ENCODE assay signal across 10 cellular contexts in genomic region chr5:175444905-175445456, GRCh38. TPM values are rescaled to one million over a fixed set of nuclear protein-coding genes. Genes with fewer than 3 reads are reported as not detected.
DNase-seq lines count a peak whose midpoint lies in the region; ATAC-seq and TF ChIP-seq lines count a peak whose summit lies in the region.
"Had no signal": no experiment of that assay in that cellular context is flagged by ENCODE, and none has a peak within 500 bp of the region (broad histone marks: within the 10 kb centered on the region; RNA-seq: fewer than 3 reads in every experiment).

No MANE protein-coding gene starts in this region.

- H3K9ac ChIP-seq in HUES64 (ENCODE audit: low read depth, low read length), result no peak overlapping the region

- no peak overlapping the region for H3K27ac Mint-ChIP-seq in CD4-positive, alpha-beta memory T cell

- CTCF ChIA-PET in CD4-positive, alpha-beta memory T cell (lab: Charles Lee; ENCODE audit: partially characterized antibody), result interaction anchor here (1.0 to 2.2 kb wide), 4 partner anchors 9 to 496 kb away, joined by 3 to 7 read pairs (median 6); no protein-coding TSS in a partner anchor

- H3K27me3 Mint-ChIP-seq in CD4-positive, alpha-beta memory T cell, result peaks cover 43 to 44% of the 10 kb centered on the region in 2 donors

- H3K4me1 ChIP-seq in CD4-positive, alpha-beta memory T cell (ENCODE audit: insufficient read depth, low read length), result peaks cover 13% of the 10 kb centered on the region
- H3K4me1 ChIP-seq in HUES64 (ENCODE audit: insufficient read depth, low read length) (peaks cover 25% of the 10 kb centered on the region), ectodermal cell (ENCODE audit: control insufficient read depth, insufficient read depth, low read length) (no peaks in the 10 kb centered on the region), osteoblast (ENCODE audit: insufficient read depth, low read length) (no peaks in the 10 kb centered on the region)

- no peaks in the 10 kb centered on the region for H4K20me1 ChIP-seq in osteoblast (ENCODE audit: insufficient read depth, low read length)

- no peak for DNase-seq in CD4-positive, alpha-beta memory T cell
- DNase-seq in osteoblast (ENCODE audit: insufficient read length, low spot score, missing footprints), result no peak
- DNase-seq in dedifferentiated amniotic fluid mesenchymal stem cell (ENCODE audit: extremely low spot score), result no peak
- no peak for DNase-seq in DMS 273 (lab: John Stamatoyannopoulos, UW; ENCODE audit: unreplicated experiment)
- DNase-seq: NCI-H1694 had no signal

- no peak for TF ChIP-seq CTCF in osteoblast (IDR thresholded peaks at IDR 0.05; ENCODE audit: extremely low read depth, low read depth, low read length)

- peaks cover 3 to 12% (median 7%) of the 10 kb centered on the region in 4 donors for H3K4me1 Mint-ChIP-seq in CD4-positive, alpha-beta memory T cell

- peak overlapping the region; percentile 44 to 85 (median 74) for H3K4me3 Mint-ChIP-seq in CD4-positive, alpha-beta memory T cell

- no peak overlapping the region for H3K27ac ChIP-seq in CD4-positive, alpha-beta memory T cell (ENCODE audit: low read depth, low read length)
- H3K27ac ChIP-seq in HUES64 (ENCODE audit: low read depth, low read length) (no peak overlapping the region), ectodermal cell (ENCODE audit: insufficient read depth, low read depth, low read length, poor library complexity, severe bottlenecking) (no peak overlapping the region), osteoblast (ENCODE audit: low read depth, low read length) (no peak overlapping the region)
- H3K27ac ChIP-seq: neutrophil had no signal

- H3K27me3 ChIP-seq in CD4-positive, alpha-beta memory T cell (ENCODE audit: insufficient read depth, low read length), result peaks cover 19% of the 10 kb centered on the region
- H3K27me3 ChIP-seq in HUES64 (ENCODE audit: insufficient read depth, low read length), result peaks cover 67% of the 10 kb centered on the region
- H3K27me3 ChIP-seq in ectodermal cell (ENCODE audit: control insufficient read depth, insufficient read depth, low read length, poor library complexity, severe bottlenecking), result peaks cover 41% of the 10 kb centered on the region
- H3K27me3 ChIP-seq in osteoblast (ENCODE audit: insufficient read depth, low read length), result peaks cover 10% of the 10 kb centered on the region

- ATAC-seq in HG03135 (IDR thresholded peaks at IDR 0.05; ENCODE audit: unreplicated experiment), result no peak
- no peak for ATAC-seq in GM21737 (IDR thresholded peaks at IDR 0.05; ENCODE audit: unreplicated experiment)

- H3K36me3 Mint-ChIP-seq in CD4-positive, alpha-beta memory T cell, result no peaks in the 10 kb centered on the region

- H3K9me3 ChIP-seq in CD4-positive, alpha-beta memory T cell (ENCODE audit: control insufficient read depth in 1 of 2, low read length in 2 of 2), result no peaks in the 10 kb centered on the region
- H3K9me3 ChIP-seq in HUES64 (ENCODE audit: insufficient read depth, low read depth, low read length), result no peaks in the 10 kb centered on the region
- no peaks in the 10 kb centered on the region for H3K9me3 ChIP-seq in ectodermal cell (ENCODE audit: control insufficient read depth, low read length)
- H3K9me3 ChIP-seq in osteoblast (ENCODE audit: low read depth, low read length), result no peaks in the 10 kb centered on the region
- H3K9me3 ChIP-seq: neutrophil had no signal

- no peaks in the 10 kb centered on the region for H3K9me3 Mint-ChIP-seq in CD4-positive, alpha-beta memory T cell

- no peaks in the 10 kb centered on the region for H3K79me2 ChIP-seq in osteoblast (ENCODE audit: insufficient read depth, low read length)

- H3K36me3 ChIP-seq in CD4-positive, alpha-beta memory T cell (ENCODE audit: insufficient read depth, low read length), result no peaks in the 10 kb centered on the region
- no peaks in the 10 kb centered on the region for H3K36me3 ChIP-seq in HUES64 (ENCODE audit: insufficient read depth, low read length)
- H3K36me3 ChIP-seq in ectodermal cell (ENCODE audit: control insufficient read depth, insufficient read depth, low read length), result no peaks in the 10 kb centered on the region
- no peaks in the 10 kb centered on the region for H3K36me3 ChIP-seq in osteoblast (ENCODE audit: insufficient read depth, low read length)
- H3K36me3 ChIP-seq: neutrophil had no signal

- 69% methylated on average over 37 of the region's 37 CpGs for WGBS in HUES64
- 67 to 70% methylated on average over 37 of the region's 37 CpGs for WGBS in ectodermal cell, 2 experiments

- H3K4me3 ChIP-seq in CD4-positive, alpha-beta memory T cell (ENCODE audit: low read length in 2 of 2), result no peak overlapping the region
- peak overlapping the region; percentile 55 for H3K4me3 ChIP-seq in HUES64 (ENCODE audit: low read length)
- H3K4me3 ChIP-seq in ectodermal cell (ENCODE audit: insufficient read depth, low read depth, low read length), result peak overlapping the region; percentile 35
- no peak overlapping the region for H3K4me3 ChIP-seq in osteoblast (ENCODE audit: insufficient read depth, low read length)

- POLR2A ChIA-PET in CD4-positive, alpha-beta memory T cell (lab: Charles Lee; ENCODE audit: partially characterized antibody), result no interaction called here

- H3K4me2 ChIP-seq in osteoblast (ENCODE audit: insufficient read depth, low read length), result peak overlapping the region; percentile 13

- H2AFZ ChIP-seq in osteoblast (ENCODE audit: low read length), result no peak overlapping the region

- intact Hi-C loops in CD4-positive, alpha-beta memory T cell (cut with micrococcal nuclease), result no loop called here

RNA-seq across cellular contexts. Expression of gene DRD1, which starts 1.0 kb away (rescaled TPM):
- not detected for total RNA-seq in CD4-positive, alpha-beta memory T cell
- not detected for polyA plus RNA-seq in CD4-positive, alpha-beta memory T cell
- polyA plus RNA-seq in HUES64 (2013, experiment 1 of 2), result 0.30 TPM
- polyA plus RNA-seq in HUES64 (2013, experiment 2 of 2), result 0.44 TPM
- polyA plus RNA-seq in ectodermal cell (2013, experiment 1 of 4), result not detected
- not detected for polyA plus RNA-seq in ectodermal cell (2013, experiment 2 of 4)
- polyA plus RNA-seq in ectodermal cell (2013, experiment 3 of 4), result 0.16 TPM
- 0.08 TPM for polyA plus RNA-seq in ectodermal cell (2013, experiment 4 of 4)
- under 0.01 TPM in 1 of 2 replicates, not detected in the other for total RNA-seq in osteoblast

RNA-seq across cellular contexts. Expression of gene SFXN1, which starts 33.4 kb away (rescaled TPM):
- 100 to 1,000 TPM in 1 of 2 experiments, 10 to 100 TPM in 1; 99.2 to 111 TPM for total RNA-seq in CD4-positive, alpha-beta memory T cell
- 10 to 100 TPM; 75.9 to 83.9 TPM for polyA plus RNA-seq in CD4-positive, alpha-beta memory T cell
- polyA plus RNA-seq in HUES64 (2013, experiment 1 of 2), result 77.0 TPM
- polyA plus RNA-seq in HUES64 (2013, experiment 2 of 2), result 77.1 TPM
- polyA plus RNA-seq in ectodermal cell (2013, experiment 1 of 4), result 95.7 TPM
- polyA plus RNA-seq in ectodermal cell (2013, experiment 2 of 4), result 104 TPM
- polyA plus RNA-seq in ectodermal cell (2013, experiment 3 of 4), result 81.4 TPM
- polyA plus RNA-seq in ectodermal cell (2013, experiment 4 of 4), result 91.3 TPM
- 38.3 and 40.9 TPM in 2 replicates for total RNA-seq in osteoblast

Comparison
In these comparisons a context has a peak if more than half of its experiments do, and no peak if none do; other contexts are left out.
1. H3K4me3 ChIP-seq: peak in HUES64 (single experiment) and ectodermal cell (single experiment); none in CD4-positive, alpha-beta memory T cell (0 of 2) and osteoblast (single experiment).